8 cellular contexts compared by ENCODE assay signal in the genomic region with DNA sequence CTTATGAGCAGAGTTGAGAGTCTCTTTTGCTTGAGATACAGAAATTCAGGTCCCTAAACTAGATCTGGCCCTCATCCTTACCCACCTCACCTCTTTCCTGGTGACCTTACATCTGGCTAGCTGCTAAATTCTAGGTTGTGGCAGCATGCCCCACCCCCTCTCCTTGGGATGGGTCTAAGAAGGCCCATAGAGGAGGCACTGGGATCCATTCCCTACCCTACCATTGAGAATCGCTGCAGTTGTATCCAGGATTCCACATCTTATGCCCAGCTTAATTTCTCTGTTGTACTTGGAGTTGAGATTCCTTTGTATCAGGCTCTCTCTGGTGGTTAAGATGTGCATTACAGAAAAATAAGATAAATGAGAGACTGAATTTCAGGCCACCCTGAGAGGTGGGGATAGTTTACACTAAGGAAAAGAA. TPM values are rescaled to one million over a fixed set of nuclear protein-coding genes. Genes with fewer than 3 reads are reported as not detected.
DNase-seq lines count a peak whose midpoint lies in the region; ATAC-seq and TF ChIP-seq lines count a peak whose summit lies in the region.

No MANE protein-coding gene starts in this region.

- peak; percentile 41 for ATAC-seq in Right ventricle myocardium inferior
- ATAC-seq in HG03045 (IDR thresholded peaks at IDR 0.05; ENCODE audit: unreplicated experiment), result no peak

- H3K4me3 ChIP-seq in WI38 (ENCODE audit: low read depth, low read length), result no peak overlapping the region

- peak; percentile 42; the same call in 1 of the 2 replicates for TF ChIP-seq CTCF in WI38 (IDR thresholded peaks at IDR 0.05; ENCODE audit: low read depth, low read length)

- no peak for DNase-seq in Right ventricle myocardium inferior (ENCODE audit: missing footprints)
- no peak for DNase-seq in cardiac septum (ENCODE audit: low spot score)
- DNase-seq in NCI-H1436 (lab: John Stamatoyannopoulos, UW), result peak; percentile 55
- DNase-seq in foreskin melanocyte, result peak; percentile 61
- DNase-seq in pons (ENCODE audit: low spot score), result peak; percentile 93
- no peak for DNase-seq in stimulated activated naive CD4-positive, alpha-beta T cell treated with Interleukin-2 at 50 U/mL for 16 hours (lab: John Stamatoyannopoulos, UW)

- intact Hi-C loops in Right ventricle myocardium inferior (cut with DNase I), result loop anchor here (10.0 kb wide), 1 partner anchor 48 kb away; a partner anchor contains a TSS
- intact Hi-C loops in cardiac septum (cut with DNase I), result loop anchor here (5.0 kb wide), 1 partner anchor 51 kb away; a partner anchor contains a TSS

RNA-seq across cellular contexts. Expression of a gene that starts 9.5 kb away (rescaled TPM):
- total RNA-seq in Right ventricle myocardium inferior, result 7.1 TPM
- 7.1 TPM for total RNA-seq in cardiac septum

RNA-seq across cellular contexts. Expression of a gene that starts 44.6 kb away (rescaled TPM):
- total RNA-seq in Right ventricle myocardium inferior (70.3 TPM), cardiac septum (81.4 TPM)

RNA-seq across cellular contexts. Expression of a gene that starts 49.6 kb away (rescaled TPM):
- total RNA-seq in Right ventricle myocardium inferior (59.6 TPM), cardiac septum (73.1 TPM)

Comparison
In these comparisons a context has a peak if more than half of its experiments do, and no peak if none do; other contexts are left out.
1. DNase-seq: peak in NCI-H1436 (single experiment), foreskin melanocyte (single experiment) and pons (single experiment); none in Right ventricle myocardium inferior (single experiment), cardiac septum (single experiment) and stimulated activated naive CD4-positive, alpha-beta T cell treated with Interleukin-2 at 50 U/mL for 16 hours (single experiment).